ENCODE assay signal across 9 cellular contexts in genomic region chr15:68829068-68829467, GRCh38. TPM values are rescaled to one million over a fixed set of nuclear protein-coding genes. Genes with fewer than 3 reads are reported as not detected.
A peak's percentile ranks its signal among the peaks of the same experiment; 100 is the strongest.
DNase-seq lines count a peak whose midpoint lies in the region; ATAC-seq and TF ChIP-seq lines count a peak whose summit lies in the region.
"Had no signal": no experiment of that assay in that cellular context is flagged by ENCODE, and none has a peak within 500 bp of the region (broad histone marks: within the 10 kb centered on the region; RNA-seq: fewer than 3 reads in every experiment).

No MANE protein-coding gene starts in this region.

- TF ChIP-seq POLR2A in upper lobe of left lung (IDR thresholded peaks at IDR 0.05), result no peak

- peaks cover 21% of the 10 kb centered on the region for H3K4me1 Mint-ChIP-seq in activated naive CD8-positive, alpha-beta T cell treated with anti-CD3 and anti-CD28 coated beads, Interleukin-2, amount 10 ng/mL, durations not matched to agents 7 days and 5 days

- peaks cover 3% of the 10 kb centered on the region for H3K27me3 Mint-ChIP-seq in activated naive CD8-positive, alpha-beta T cell treated with anti-CD3 and anti-CD28 coated beads, Interleukin-2, amount 10 ng/mL, durations not matched to agents 7 days and 5 days

- POLR2A ChIA-PET in activated naive CD8-positive, alpha-beta T cell treated with anti-CD3 and anti-CD28 coated beads, Interleukin-2, amount 10 ng/mL, durations not matched to agents 7 days and 5 days (lab: Charles Lee), result interaction anchor here (0.8 to 1.3 kb wide), 4 partner anchors 8 to 45 kb away, joined by 3 to 6 read pairs (median 5); partner anchors contain the start of gene ANP32A

- peak; percentile 63 for TF ChIP-seq CTCF in GM06990 (IDR thresholded peaks at IDR 0.05; ENCODE audit: insufficient read depth, low read length, poor library complexity, severe bottlenecking)
- peak; percentile 18 to 62 (median 28) for TF ChIP-seq CTCF in upper lobe of left lung (IDR thresholded peaks at IDR 0.05)

- no peak for TF ChIP-seq EP300 in upper lobe of left lung (IDR thresholded peaks at IDR 0.05)

- H3K36me3 Mint-ChIP-seq in activated naive CD8-positive, alpha-beta T cell treated with anti-CD3 and anti-CD28 coated beads, Interleukin-2, amount 10 ng/mL, durations not matched to agents 7 days and 5 days, result no peaks in the 10 kb centered on the region

- no peaks in the 10 kb centered on the region for H3K4me1 ChIP-seq in upper lobe of left lung
- H3K4me1 ChIP-seq: SJSA1 had no signal

- no peak overlapping the region for H3K27ac Mint-ChIP-seq in activated naive CD8-positive, alpha-beta T cell treated with anti-CD3 and anti-CD28 coated beads, Interleukin-2, amount 10 ng/mL, durations not matched to agents 7 days and 5 days

- H3K36me3 ChIP-seq in GM06990 (ENCODE audit: control insufficient read depth, insufficient read depth, low read length), result no peaks in the 10 kb centered on the region
- H3K36me3 ChIP-seq in upper lobe of left lung, result no peaks in the 10 kb centered on the region
- H3K36me3 ChIP-seq: SJSA1 had no signal

- peak; percentile 58 for ATAC-seq in HG03196 (IDR thresholded peaks at IDR 0.05; ENCODE audit: unreplicated experiment)
- ATAC-seq in activated naive CD8-positive, alpha-beta T cell treated with anti-CD3 and anti-CD28 coated beads, Interleukin-2, amount 10 ng/mL, durations not matched to agents 7 days and 5 days (ENCODE audit: low read depth), result peak; percentile 65
- ATAC-seq in upper lobe of left lung (ENCODE audit: low FRiP score in 2 of 2), result peak in 1 of 2 donors; percentile 66
- ATAC-seq in HG03025 (IDR thresholded peaks at IDR 0.05; ENCODE audit: low FRiP score, unreplicated experiment), result no peak

- H3K27me3 ChIP-seq in GM06990 (replicated peaks; ENCODE audit: control insufficient read depth, insufficient read depth, low read length) (no peaks in the 10 kb centered on the region), upper lobe of left lung (no peaks in the 10 kb centered on the region)

- H3K4me3 ChIP-seq in GM06990 (replicated peaks; ENCODE audit: low read depth, low read length) (no peak overlapping the region), upper lobe of left lung (no peak overlapping the region)
- H3K4me3 ChIP-seq: SJSA1 had no signal

- H3K27ac ChIP-seq in upper lobe of left lung, result no peak overlapping the region
- H3K27ac ChIP-seq: SJSA1 had no signal

- H3K9me3 Mint-ChIP-seq in activated naive CD8-positive, alpha-beta T cell treated with anti-CD3 and anti-CD28 coated beads, Interleukin-2, amount 10 ng/mL, durations not matched to agents 7 days and 5 days, result no peaks in the 10 kb centered on the region

- no peak overlapping the region for H3K4me3 Mint-ChIP-seq in activated naive CD8-positive, alpha-beta T cell treated with anti-CD3 and anti-CD28 coated beads, Interleukin-2, amount 10 ng/mL, durations not matched to agents 7 days and 5 days

- DNase-seq in GM06990 (ENCODE audit: extremely low read depth, insufficient read length) (no peak), iris pigment epithelial cell (ENCODE audit: low read depth) (peak; percentile 25), upper lobe of left lung (peak in 1 of 2 donors; percentile 47), NCI-H187 treated with DMSO at 0.1 percent for 48 hours (lab: John Stamatoyannopoulos, UW) (no peak), NCI-H2029 (lab: John Stamatoyannopoulos, UW) (no peak)
- DNase-seq in activated naive CD8-positive, alpha-beta T cell treated with anti-CD3 and anti-CD28 coated beads, Interleukin-2, amount 10 ng/mL, durations not matched to agents 7 days and 5 days, result no peak

- no peaks in the 10 kb centered on the region for H3K9me3 ChIP-seq in upper lobe of left lung
- H3K9me3 ChIP-seq: SJSA1 had no signal

RNA-seq across cellular contexts. Expression of gene ANP32A, which starts 8.4 kb away (rescaled TPM):
- total RNA-seq in activated naive CD8-positive, alpha-beta T cell treated with anti-CD3 and anti-CD28 coated beads, Interleukin-2, amount 10 ng/mL, durations not matched to agents 7 days and 5 days, result 100 to 1,000 TPM; 174 to 177 TPM
- 100 to 1,000 TPM in 2 of 6 donors, 10 to 100 TPM in 4; 62.9 to 110 (median 81.5) TPM for total RNA-seq in upper lobe of left lung
